In the genomic region with DNA sequence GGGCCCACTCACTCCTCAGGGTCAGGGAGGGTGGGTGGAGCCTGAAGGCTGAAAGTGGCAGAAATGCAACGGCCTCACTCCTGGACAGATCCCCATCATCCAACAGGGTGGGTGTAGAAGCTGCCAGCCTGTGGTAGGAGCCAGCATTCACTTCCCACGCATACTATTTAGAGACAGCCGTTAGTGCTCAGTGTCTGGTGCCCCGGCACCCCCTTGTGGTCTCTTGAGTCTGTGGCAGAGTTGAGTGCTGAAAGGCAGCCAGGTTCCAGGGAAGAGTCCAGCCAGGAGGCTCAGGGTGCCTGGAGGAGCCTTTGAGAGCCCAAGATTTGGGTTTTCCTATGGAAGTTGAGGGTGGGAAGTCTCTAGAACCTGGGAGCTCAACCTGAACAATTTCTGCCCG, we compare ENCODE assay signal across 1 cellular context.
TF ChIP-seq lines count a peak whose summit lies in the region.

No MANE protein-coding gene starts in this region.

TF ChIP-seq in HepG2, 621 proteins besides CTCF, POLR2A, EP300 and RAD21 (continued from another document and continues in another):
- TF ChIP-seq ZMAT5 (CRISPR knock-in tag; IDR thresholded peaks at IDR 0.05; ENCODE audit: borderline replicate concordance, low read depth) (no peak), PHF21A (CRISPR knock-in tag; IDR thresholded peaks at IDR 0.05) (0 out of 2 replicates have a peak, but pooled peaks have one; percentile 41), THYN1 (CRISPR knock-in tag; IDR thresholded peaks at IDR 0.05; ENCODE audit: borderline replicate concordance, low read depth) (no peak), ZNF709 (CRISPR knock-in tag; IDR thresholded peaks at IDR 0.05) (no peak), ZNF138 (CRISPR knock-in tag; IDR thresholded peaks at IDR 0.05; ENCODE audit: low read depth) (no peak), YEATS4 (CRISPR knock-in tag; IDR thresholded peaks at IDR 0.05; ENCODE audit: borderline replicate concordance) (no peak), PATZ1 (CRISPR knock-in tag; IDR thresholded peaks at IDR 0.05) (peak; percentile 44; the same call in 1 of the 2 replicates), PAX8 (CRISPR knock-in tag; IDR thresholded peaks at IDR 0.05; ENCODE audit: borderline replicate concordance) (no peak), MBD4 (IDR thresholded peaks at IDR 0.05; ENCODE audit: borderline replicate concordance, low read length) (no peak), REXO4 (CRISPR knock-in tag; IDR thresholded peaks at IDR 0.05; ENCODE audit: borderline replicate concordance) (no peak), ZNF292 (CRISPR knock-in tag; IDR thresholded peaks at IDR 0.05; ENCODE audit: borderline replicate concordance, low read depth) (no peak), ARNTL (CRISPR knock-in tag; IDR thresholded peaks at IDR 0.05) (no peak), RELA (CRISPR knock-in tag; IDR thresholded peaks at IDR 0.05) (0 out of 2 replicates have a peak, but pooled peaks have one; percentile 63), TFDP2 (CRISPR knock-in tag; IDR thresholded peaks at IDR 0.05) (no peak), SRSF4 (IDR thresholded peaks at IDR 0.05; ENCODE audit: low read depth, low read length, poor library complexity, severe bottlenecking) (no peak), FOXO1 (CRISPR knock-in tag; IDR thresholded peaks at IDR 0.05) (0 out of 2 replicates have a peak, but pooled peaks have one; percentile 13), TBL1XR1 (IDR thresholded peaks at IDR 0.05; ENCODE audit: borderline replicate concordance, low read length, partially characterized antibody) (no peak), ATF1 (CRISPR knock-in tag; IDR thresholded peaks at IDR 0.05) (no peak), PCBP1 (IDR thresholded peaks at IDR 0.05; ENCODE audit: borderline replicate concordance, low read depth, low read length) (no peak), ATF2 (CRISPR knock-in tag; IDR thresholded peaks at IDR 0.05) (no peak), SMYD3 (CRISPR knock-in tag; IDR thresholded peaks at IDR 0.05) (no peak), ATF7-NPFF (CRISPR knock-in tag; IDR thresholded peaks at IDR 0.05; ENCODE audit: low read depth) (no peak), ZNF383 (CRISPR knock-in tag; IDR thresholded peaks at IDR 0.05; ENCODE audit: borderline replicate concordance) (no peak), DDIT3 (CRISPR knock-in tag; IDR thresholded peaks at IDR 0.05) (no peak), REPIN1 (CRISPR knock-in tag; IDR thresholded peaks at IDR 0.05; ENCODE audit: borderline replicate concordance, low read depth) (peak; percentile 51; the same call in 1 of the 2 replicates), ZFP37 (CRISPR knock-in tag; IDR thresholded peaks at IDR 0.05; ENCODE audit: borderline replicate concordance) (no peak), ZNF557 (CRISPR knock-in tag; IDR thresholded peaks at IDR 0.05) (no peak), ZFP36 (IDR thresholded peaks at IDR 0.05; ENCODE audit: borderline replicate concordance, low read depth, low read length, partially characterized antibody) (no peak), HNRNPUL1 (IDR thresholded peaks at IDR 0.05; ENCODE audit: low read depth, low read length) (no peak), ZSCAN12 (CRISPR knock-in tag; IDR thresholded peaks at IDR 0.05) (no peak), TP53 (CRISPR knock-in tag; conservative IDR thresholded peaks at IDR 0.05) (no peak), CREB1 (IDR thresholded peaks at IDR 0.05) (no peak), CREB1 (CRISPR knock-in tag; IDR thresholded peaks at IDR 0.05) (no peak), DPF2 (CRISPR knock-in tag; IDR thresholded peaks at IDR 0.05; ENCODE audit: borderline replicate concordance, low read depth) (no peak), PHF5A (CRISPR knock-in tag; IDR thresholded peaks at IDR 0.05; ENCODE audit: low read depth, unreplicated experiment) (no peak), ZNF737 (CRISPR knock-in tag; IDR thresholded peaks at IDR 0.05; ENCODE audit: borderline replicate concordance) (no peak), RFX3 (CRISPR knock-in tag; IDR thresholded peaks at IDR 0.05) (no peak), ZBTB26 (CRISPR knock-in tag; IDR thresholded peaks at IDR 0.05; ENCODE audit: borderline replicate concordance) (no peak), NONO (IDR thresholded peaks at IDR 0.05) (no peak), NONO (CRISPR knock-in tag; conservative IDR thresholded peaks at IDR 0.05) (0 out of 2 replicates have a peak, but pooled peaks have one; percentile 21), ZNF724P (CRISPR knock-in tag; IDR thresholded peaks at IDR 0.05; ENCODE audit: borderline replicate concordance) (no peak), IRX3 (CRISPR knock-in tag; IDR thresholded peaks at IDR 0.05; ENCODE audit: borderline replicate concordance, low read depth) (no peak), ZSCAN29 (CRISPR knock-in tag; conservative IDR thresholded peaks at IDR 0.05) (no peak), ZNF878 (CRISPR knock-in tag; IDR thresholded peaks at IDR 0.05) (0 out of 2 replicates have a peak, but pooled peaks have one; percentile 27), ZNF3 (CRISPR knock-in tag; IDR thresholded peaks at IDR 0.05) (no peak)
- TF ChIP-seq, protein P1, sequence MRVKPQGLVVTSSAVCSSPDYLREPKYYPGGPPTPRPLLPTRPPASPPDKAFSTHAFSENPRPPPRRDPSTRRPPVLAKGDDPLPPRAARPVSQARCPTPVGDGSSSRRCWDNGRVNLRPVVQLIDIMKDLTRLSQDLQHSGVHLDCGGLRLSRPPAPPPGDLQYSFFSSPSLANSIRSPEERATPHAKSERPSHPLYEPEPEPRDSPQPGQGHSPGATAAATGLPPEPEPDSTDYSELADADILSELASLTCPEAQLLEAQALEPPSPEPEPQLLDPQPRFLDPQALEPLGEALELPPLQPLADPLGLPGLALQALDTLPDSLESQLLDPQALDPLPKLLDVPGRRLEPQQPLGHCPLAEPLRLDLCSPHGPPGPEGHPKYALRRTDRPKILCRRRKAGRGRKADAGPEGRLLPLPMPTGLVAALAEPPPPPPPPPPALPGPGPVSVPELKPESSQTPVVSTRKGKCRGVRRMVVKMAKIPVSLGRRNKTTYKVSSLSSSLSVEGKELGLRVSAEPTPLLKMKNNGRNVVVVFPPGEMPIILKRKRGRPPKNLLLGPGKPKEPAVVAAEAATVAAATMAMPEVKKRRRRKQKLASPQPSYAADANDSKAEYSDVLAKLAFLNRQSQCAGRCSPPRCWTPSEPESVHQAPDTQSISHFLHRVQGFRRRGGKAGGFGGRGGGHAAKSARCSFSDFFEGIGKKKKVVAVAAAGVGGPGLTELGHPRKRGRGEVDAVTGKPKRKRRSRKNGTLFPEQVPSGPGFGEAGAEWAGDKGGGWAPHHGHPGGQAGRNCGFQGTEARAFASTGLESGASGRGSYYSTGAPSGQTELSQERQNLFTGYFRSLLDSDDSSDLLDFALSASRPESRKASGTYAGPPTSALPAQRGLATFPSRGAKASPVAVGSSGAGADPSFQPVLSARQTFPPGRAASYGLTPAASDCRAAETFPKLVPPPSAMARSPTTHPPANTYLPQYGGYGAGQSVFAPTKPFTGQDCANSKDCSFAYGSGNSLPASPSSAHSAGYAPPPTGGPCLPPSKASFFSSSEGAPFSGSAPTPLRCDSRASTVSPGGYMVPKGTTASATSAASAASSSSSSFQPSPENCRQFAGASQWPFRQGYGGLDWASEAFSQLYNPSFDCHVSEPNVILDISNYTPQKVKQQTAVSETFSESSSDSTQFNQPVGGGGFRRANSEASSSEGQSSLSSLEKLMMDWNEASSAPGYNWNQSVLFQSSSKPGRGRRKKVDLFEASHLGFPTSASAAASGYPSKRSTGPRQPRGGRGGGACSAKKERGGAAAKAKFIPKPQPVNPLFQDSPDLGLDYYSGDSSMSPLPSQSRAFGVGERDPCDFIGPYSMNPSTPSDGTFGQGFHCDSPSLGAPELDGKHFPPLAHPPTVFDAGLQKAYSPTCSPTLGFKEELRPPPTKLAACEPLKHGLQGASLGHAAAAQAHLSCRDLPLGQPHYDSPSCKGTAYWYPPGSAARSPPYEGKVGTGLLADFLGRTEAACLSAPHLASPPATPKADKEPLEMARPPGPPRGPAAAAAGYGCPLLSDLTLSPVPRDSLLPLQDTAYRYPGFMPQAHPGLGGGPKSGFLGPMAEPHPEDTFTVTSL (CRISPR knock-in tag; IDR thresholded peaks at IDR 0.05; ENCODE audit: borderline replicate concordance), result no peak
- TF ChIP-seq, protein P2, sequence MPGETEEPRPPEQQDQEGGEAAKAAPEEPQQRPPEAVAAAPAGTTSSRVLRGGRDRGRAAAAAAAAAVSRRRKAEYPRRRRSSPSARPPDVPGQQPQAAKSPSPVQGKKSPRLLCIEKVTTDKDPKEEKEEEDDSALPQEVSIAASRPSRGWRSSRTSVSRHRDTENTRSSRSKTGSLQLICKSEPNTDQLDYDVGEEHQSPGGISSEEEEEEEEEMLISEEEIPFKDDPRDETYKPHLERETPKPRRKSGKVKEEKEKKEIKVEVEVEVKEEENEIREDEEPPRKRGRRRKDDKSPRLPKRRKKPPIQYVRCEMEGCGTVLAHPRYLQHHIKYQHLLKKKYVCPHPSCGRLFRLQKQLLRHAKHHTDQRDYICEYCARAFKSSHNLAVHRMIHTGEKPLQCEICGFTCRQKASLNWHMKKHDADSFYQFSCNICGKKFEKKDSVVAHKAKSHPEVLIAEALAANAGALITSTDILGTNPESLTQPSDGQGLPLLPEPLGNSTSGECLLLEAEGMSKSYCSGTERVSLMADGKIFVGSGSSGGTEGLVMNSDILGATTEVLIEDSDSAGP (CRISPR knock-in tag; IDR thresholded peaks at IDR 0.05; ENCODE audit: borderline replicate concordance), result peak; percentile 24; the same call in 1 of the 2 replicates
- TF ChIP-seq, protein P3, sequence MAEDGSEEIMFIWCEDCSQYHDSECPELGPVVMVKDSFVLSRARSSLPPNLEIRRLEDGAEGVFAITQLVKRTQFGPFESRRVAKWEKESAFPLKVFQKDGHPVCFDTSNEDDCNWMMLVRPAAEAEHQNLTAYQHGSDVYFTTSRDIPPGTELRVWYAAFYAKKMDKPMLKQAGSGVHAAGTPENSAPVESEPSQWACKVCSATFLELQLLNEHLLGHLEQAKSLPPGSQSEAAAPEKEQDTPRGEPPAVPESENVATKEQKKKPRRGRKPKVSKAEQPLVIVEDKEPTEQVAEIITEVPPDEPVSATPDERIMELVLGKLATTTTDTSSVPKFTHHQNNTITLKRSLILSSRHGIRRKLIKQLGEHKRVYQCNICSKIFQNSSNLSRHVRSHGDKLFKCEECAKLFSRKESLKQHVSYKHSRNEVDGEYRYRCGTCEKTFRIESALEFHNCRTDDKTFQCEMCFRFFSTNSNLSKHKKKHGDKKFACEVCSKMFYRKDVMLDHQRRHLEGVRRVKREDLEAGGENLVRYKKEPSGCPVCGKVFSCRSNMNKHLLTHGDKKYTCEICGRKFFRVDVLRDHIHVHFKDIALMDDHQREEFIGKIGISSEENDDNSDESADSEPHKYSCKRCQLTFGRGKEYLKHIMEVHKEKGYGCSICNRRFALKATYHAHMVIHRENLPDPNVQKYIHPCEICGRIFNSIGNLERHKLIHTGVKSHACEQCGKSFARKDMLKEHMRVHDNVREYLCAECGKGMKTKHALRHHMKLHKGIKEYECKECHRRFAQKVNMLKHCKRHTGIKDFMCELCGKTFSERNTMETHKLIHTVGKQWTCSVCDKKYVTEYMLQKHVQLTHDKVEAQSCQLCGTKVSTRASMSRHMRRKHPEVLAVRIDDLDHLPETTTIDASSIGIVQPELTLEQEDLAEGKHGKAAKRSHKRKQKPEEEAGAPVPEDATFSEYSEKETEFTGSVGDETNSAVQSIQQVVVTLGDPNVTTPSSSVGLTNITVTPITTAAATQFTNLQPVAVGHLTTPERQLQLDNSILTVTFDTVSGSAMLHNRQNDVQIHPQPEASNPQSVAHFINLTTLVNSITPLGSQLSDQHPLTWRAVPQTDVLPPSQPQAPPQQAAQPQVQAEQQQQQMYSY (CRISPR knock-in tag; IDR thresholded peaks at IDR 0.05), result no peak
